In genomic region chr2:42028571-42029148, GRCh38 we compare ENCODE assay signal across 11 cellular contexts. TPM values are rescaled to one million over a fixed set of nuclear protein-coding genes. Genes with fewer than 3 reads are reported as not detected.
A peak's percentile ranks its signal among the peaks of the same experiment; 100 is the strongest.
DNase-seq lines count a peak whose midpoint lies in the region; ATAC-seq and TF ChIP-seq lines count a peak whose summit lies in the region.
"Had no signal": no experiment of that assay in that cellular context is flagged by ENCODE, and none has a peak within 500 bp of the region (broad histone marks: within the 10 kb centered on the region; RNA-seq: fewer than 3 reads in every experiment).

No MANE protein-coding gene starts in this region.

- H3K4me3 ChIP-seq in right atrium auricular region = no peak overlapping the region
- H3K4me3 ChIP-seq: A549 had no signal

- peaks cover 62% of the 10 kb centered on the region for H3K4me1 Mint-ChIP-seq in brain

- ATAC-seq in Right ventricle myocardium superior (ENCODE audit: poor library complexity) = peak; percentile 19
- peak; percentile 85 for ATAC-seq in HG03095 (IDR thresholded peaks at IDR 0.05; ENCODE audit: unreplicated experiment)
- no peak for ATAC-seq in activated CD4-positive, CD25-positive, alpha-beta regulatory T cell treated with anti-CD3 and anti-CD28 coated beads, Interleukin-2, amount 50 U/mL, for 24 hours
- ATAC-seq: A549; activated CD8-positive, alpha-beta T cell treated with anti-CD3 and anti-CD28 coated beads for 36 hours had no signal

- no peaks in the 10 kb centered on the region for H3K36me3 Mint-ChIP-seq in brain

- peaks cover 0 to 34% of the 10 kb centered on the region in 2 donors for H3K4me1 ChIP-seq in right atrium auricular region
- H3K4me1 ChIP-seq: A549 had no signal

- H3K27me3 Mint-ChIP-seq in brain = no peaks in the 10 kb centered on the region

- peaks cover 0 to 6% (median 3%) of the 10 kb centered on the region in 5 experiments for H3K9me3 Mint-ChIP-seq in brain
- H3K9me3 Mint-ChIP-seq: activated CD8-positive, alpha-beta T cell treated with anti-CD3 and anti-CD28 coated beads for 36 hours had no signal

- H3K36me3 ChIP-seq in right atrium auricular region = no peaks in the 10 kb centered on the region

- intact Hi-C loops in Right ventricle myocardium superior (cut with DNase I) = no loop called here

- DNase-seq in Right ventricle myocardium superior = no peak
- no peak for DNase-seq in right atrium auricular region (ENCODE audit: low spot score)
- DNase-seq in NCI-H69 (lab: John Stamatoyannopoulos, UW) = no peak
- DNase-seq in cortex of kidney (lab: John Stamatoyannopoulos, UW) = no peak
- DNase-seq in activated CD4-positive, alpha-beta T cell treated with anti-CD3 and anti-CD28 coated beads, Interleukin-2, amount 50 U/mL, for 48 hours = no peak
- DNase-seq: activated CD8-positive, alpha-beta T cell treated with anti-CD3 and anti-CD28 coated beads for 36 hours; NCI-H524 had no signal

- peak overlapping the region in 3 of 5 experiments; percentile 34 to 74 (median 64) for H3K27ac Mint-ChIP-seq in brain
- H3K27ac Mint-ChIP-seq: activated CD8-positive, alpha-beta T cell treated with anti-CD3 and anti-CD28 coated beads for 36 hours had no signal

- no peaks in the 10 kb centered on the region for H3K9me3 ChIP-seq in right atrium auricular region
- H3K9me3 ChIP-seq: A549 had no signal

- H3K27me3 ChIP-seq in right atrium auricular region = no peaks in the 10 kb centered on the region

- H3K4me3 Mint-ChIP-seq in brain = no peak overlapping the region
- H3K4me3 Mint-ChIP-seq: activated CD8-positive, alpha-beta T cell treated with anti-CD3 and anti-CD28 coated beads for 36 hours had no signal

- H3K27ac ChIP-seq in right atrium auricular region = peak overlapping the region in 1 of 2 donors; percentile 40
- H3K27ac ChIP-seq: A549 had no signal

- TF ChIP-seq CTCF in right atrium auricular region (IDR thresholded peaks at IDR 0.05) = no peak
- no peak for TF ChIP-seq CTCF in brain (conservative IDR thresholded peaks at IDR 0.05)

RNA-seq across cellular contexts. Expression of gene PKDCC, which starts 19.2 kb away (rescaled TPM):
- total RNA-seq in Right ventricle myocardium superior (120 TPM), right atrium auricular region (100 to 1,000 TPM in 1 of 2 donors, 10 to 100 TPM in 1; 66.0 to 128 TPM)
- polyA plus RNA-seq in brain (ENCODE audit: insufficient read depth, low read depth, low replicate concordance) = 4.1 TPM
- total RNA-seq: activated CD8-positive, alpha-beta T cell treated with anti-CD3 and anti-CD28 coated beads for 36 hours had no signal

Comparison
In these comparisons a context has a peak if more than half of its experiments do, and no peak if none do; other contexts are left out.
1. ATAC-seq: peak in Right ventricle myocardium superior (single experiment) and HG03095 (single experiment); none in activated CD4-positive, CD25-positive, alpha-beta regulatory T cell treated with anti-CD3 and anti-CD28 coated beads, Interleukin-2, amount 50 U/mL, for 24 hours (0 of 2).